In genomic region chr5:155481182-155481581, GRCh38 we compare ENCODE assay signal across 14 cellular contexts.
DNase-seq lines count a peak whose midpoint lies in the region; ATAC-seq and TF ChIP-seq lines count a peak whose summit lies in the region.
"Had no signal": no experiment of that assay in that cellular context is flagged by ENCODE, and none has a peak within 500 bp of the region (broad histone marks: within the 10 kb centered on the region; RNA-seq: fewer than 3 reads in every experiment).

No MANE protein-coding gene starts in this region.

- no peak overlapping the region for H2AFZ ChIP-seq in OCI-LY7 (ENCODE audit: low read length)

- H3K4me3 Mint-ChIP-seq in osteocyte (ENCODE audit: unreplicated experiment): no peak overlapping the region
- H3K4me3 Mint-ChIP-seq: CD4-positive, CD25-positive, alpha-beta regulatory T cell; CD8-positive, alpha-beta memory T cell had no signal

- TF ChIP-seq CTCF in WERI-Rb-1 (IDR thresholded peaks at IDR 0.05; ENCODE audit: low read depth, low read length) (no peak), left ventricle myocardium inferior (IDR thresholded peaks at IDR 0.05; ENCODE audit: borderline replicate concordance) (no peak), OCI-LY7 (conservative IDR thresholded peaks at IDR 0.05; ENCODE audit: low read length) (no peak), osteocyte (IDR thresholded peaks at IDR 0.05) (no peak)

- CTCF ChIA-PET in OCI-LY7 (lab: Charles Lee; ENCODE audit: unreplicated experiment): no interaction called here

- POLR2A ChIA-PET in OCI-LY7 (lab: Charles Lee): no interaction called here

- peaks cover 28% of the 10 kb centered on the region for H3K4me1 ChIP-seq in left ventricle myocardium inferior
- H3K4me1 ChIP-seq in OCI-LY7 (ENCODE audit: insufficient read depth, low read length, poor library complexity, severe bottlenecking): no peaks in the 10 kb centered on the region
- H3K4me1 ChIP-seq: BE2C had no signal

- peak; percentile 51 for ATAC-seq in Right ventricle myocardium superior (ENCODE audit: poor library complexity)

- no peaks in the 10 kb centered on the region for H3K27me3 Mint-ChIP-seq in osteocyte (ENCODE audit: unreplicated experiment)
- H3K27me3 Mint-ChIP-seq: CD4-positive, CD25-positive, alpha-beta regulatory T cell had no signal

- no peak overlapping the region for H3K4me2 ChIP-seq in OCI-LY7 (ENCODE audit: low read length)

- no peaks in the 10 kb centered on the region for H4K20me1 ChIP-seq in OCI-LY7 (ENCODE audit: insufficient read depth, low read length)

- no peak overlapping the region for H3K27ac Mint-ChIP-seq in osteocyte (ENCODE audit: unreplicated experiment)
- H3K27ac Mint-ChIP-seq: CD4-positive, CD25-positive, alpha-beta regulatory T cell; CD8-positive, alpha-beta memory T cell had no signal

- H3K4me3 ChIP-seq in WERI-Rb-1 (ENCODE audit: low read depth, low read length) (no peak overlapping the region), left ventricle myocardium inferior (no peak overlapping the region), OCI-LY7 (ENCODE audit: low read depth, low read length, poor library complexity, severe bottlenecking) (no peak overlapping the region)

- BruUV-seq in OCI-LY7 (replicated peaks; lab: Mats Ljungman, UMichigan): no TSS peak

- no peaks in the 10 kb centered on the region for H3K9me3 Mint-ChIP-seq in osteocyte (ENCODE audit: unreplicated experiment)

- H3K36me3 Mint-ChIP-seq in osteocyte (ENCODE audit: unreplicated experiment): no peaks in the 10 kb centered on the region
- H3K36me3 Mint-ChIP-seq: CD4-positive, CD25-positive, alpha-beta regulatory T cell; CD8-positive, alpha-beta memory T cell had no signal

- intact Hi-C loops in Right ventricle myocardium superior (cut with DNase I): loop anchor here (5.0 kb wide), 1 partner anchor 344 kb away; no protein-coding TSS in a partner anchor
- intact Hi-C loops in left ventricle myocardium inferior (cut with micrococcal nuclease): no loop called here
- intact Hi-C loops in OCI-LY7 (cut with micrococcal nuclease; ENCODE audit: unreplicated experiment): no loop called here

- H3K27ac ChIP-seq in WERI-Rb-1: peak overlapping the region; percentile 56
- peak overlapping the region; percentile 86 for H3K27ac ChIP-seq in left ventricle myocardium inferior (replicated peaks)
- no peak overlapping the region for H3K27ac ChIP-seq in OCI-LY7 (ENCODE audit: low read depth, low read length, poor library complexity, severe bottlenecking)

- no peaks in the 10 kb centered on the region for H3K27me3 ChIP-seq in WERI-Rb-1 (ENCODE audit: insufficient read depth, low read depth, severe bottlenecking)
- no peaks in the 10 kb centered on the region for H3K27me3 ChIP-seq in left ventricle myocardium inferior (ENCODE audit: low read depth)
- H3K27me3 ChIP-seq: BE2C had no signal

- no peaks in the 10 kb centered on the region for H3K4me1 Mint-ChIP-seq in osteocyte (ENCODE audit: unreplicated experiment)
- H3K4me1 Mint-ChIP-seq: CD4-positive, CD25-positive, alpha-beta regulatory T cell; CD8-positive, alpha-beta memory T cell had no signal

- no peaks in the 10 kb centered on the region for H3K9me2 ChIP-seq in OCI-LY7 (ENCODE audit: insufficient read depth, low read length)

- no peaks in the 10 kb centered on the region for H3K79me2 ChIP-seq in OCI-LY7 (ENCODE audit: insufficient read depth, low read depth, low read length)

- H3K36me3 ChIP-seq in WERI-Rb-1: no peaks in the 10 kb centered on the region
- no peaks in the 10 kb centered on the region for H3K36me3 ChIP-seq in left ventricle myocardium inferior
- H3K36me3 ChIP-seq in OCI-LY7 (ENCODE audit: insufficient read depth, low read length): no peaks in the 10 kb centered on the region
- H3K36me3 ChIP-seq: BE2C had no signal

- DNase-seq in WERI-Rb-1 (no peak), Right ventricle myocardium superior (no peak), left ventricle myocardium inferior (no peak), kidney glomerular epithelial cell (lab: John Stamatoyannopoulos, UW) (peak; percentile 50), hepatic stellate cell (ENCODE audit: low spot score) (no peak), OCI-LY7 (ENCODE audit: low spot score) (no peak), osteocyte (ENCODE audit: extremely low spot score, unreplicated experiment) (no peak)
- DNase-seq: ACHN; BE2C; C1 segment of cervical spinal cord; CD4-positive, CD25-positive, alpha-beta regulatory T cell; CD8-positive, alpha-beta memory T cell; COR-L47; HCEC 1CT had no signal

- H3K9me3 ChIP-seq in WERI-Rb-1 (ENCODE audit: severe bottlenecking) (no peaks in the 10 kb centered on the region), left ventricle myocardium inferior (replicated peaks) (peaks cover 8% of the 10 kb centered on the region), OCI-LY7 (ENCODE audit: low read length) (no peaks in the 10 kb centered on the region)
- H3K9me3 ChIP-seq: BE2C had no signal
